11 cellular contexts compared by ENCODE assay signal in the genomic region with DNA sequence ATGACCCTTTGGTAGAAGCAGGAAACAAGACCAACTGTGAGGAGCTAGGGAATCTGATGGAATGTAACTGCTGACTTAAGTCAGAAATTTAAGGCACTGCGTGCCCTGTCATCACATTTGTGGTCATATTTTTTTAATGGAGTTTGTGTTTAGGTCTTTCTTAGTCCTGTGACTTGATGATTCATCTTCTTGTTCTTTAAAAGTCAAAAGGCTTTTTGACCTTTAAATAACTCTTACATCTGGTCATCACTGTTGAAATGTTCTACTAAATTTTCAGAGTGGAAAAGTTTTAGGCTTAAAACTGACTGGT. TPM values are rescaled to one million over a fixed set of nuclear protein-coding genes. Genes with fewer than 3 reads are reported as not detected.
A peak's percentile ranks its signal among the peaks of the same experiment; 100 is the strongest.
DNase-seq lines count a peak whose midpoint lies in the region; ATAC-seq and TF ChIP-seq lines count a peak whose summit lies in the region.
"Had no signal": no experiment of that assay in that cellular context is flagged by ENCODE, and none has a peak within 500 bp of the region (broad histone marks: within the 10 kb centered on the region; RNA-seq: fewer than 3 reads in every experiment).

No MANE protein-coding gene starts in this region.

- H3K4me1 Mint-ChIP-seq in Calu3 (ENCODE audit: low read depth, unreplicated experiment): peaks cover 26% of the 10 kb centered on the region

- H3K27me3 ChIP-seq in RWPE2 (ENCODE audit: insufficient read depth, poor library complexity, severe bottlenecking): no peaks in the 10 kb centered on the region
- no peaks in the 10 kb centered on the region for H3K27me3 ChIP-seq in rectal smooth muscle tissue (ENCODE audit: control insufficient read depth, insufficient read depth, low read length)

- BruUV-seq in Calu3 (replicated peaks; lab: Mats Ljungman, UMichigan): no TSS peak

- H3K27me3 Mint-ChIP-seq in Calu3 (ENCODE audit: unreplicated experiment): no peaks in the 10 kb centered on the region

- peak; percentile 73 for ATAC-seq in RWPE2 (ENCODE audit: low read depth)
- no peak for ATAC-seq in GM21526 (IDR thresholded peaks at IDR 0.05; ENCODE audit: low FRiP score, unreplicated experiment)
- no peak for ATAC-seq in HG03432 (IDR thresholded peaks at IDR 0.05; ENCODE audit: unreplicated experiment)

- H3K4me1 ChIP-seq in RWPE2 (ENCODE audit: insufficient read depth, poor library complexity, severe bottlenecking) (peaks cover 7% of the 10 kb centered on the region), rectal smooth muscle tissue (ENCODE audit: control insufficient read depth, insufficient read depth, low read length) (peaks cover 2% of the 10 kb centered on the region)

- no peaks in the 10 kb centered on the region for H3K9me3 ChIP-seq in RWPE2 (ENCODE audit: severe bottlenecking)

- DNase-seq in Calu3 (no peak), RWPE2 (ENCODE audit: low spot score) (no peak), fibroblast of gingiva (ENCODE audit: low read depth) (peak; percentile 99), NCI-H82 treated with DMSO at 0.1 percent for 48 hours (lab: John Stamatoyannopoulos, UW; ENCODE audit: unreplicated experiment) (no peak)
- no peak for DNase-seq in stimulated activated CD4-positive, alpha-beta T cell treated with anti-CD3 and anti-CD28 coated beads, Interleukin-15, amount 100 ng/mL, for 24 hours
- DNase-seq: effector CD8-positive, alpha-beta T cell; stimulated activated CD4-positive, alpha-beta T cell treated with anti-CD3 and anti-CD28 coated beads, Interleukin-2, amount 100 ng/mL, for 24 hours had no signal

- H3K4me3 Mint-ChIP-seq in Calu3 (ENCODE audit: low read depth, unreplicated experiment): peak overlapping the region; percentile 43
- H3K4me3 Mint-ChIP-seq: T-helper 1 cell treated with Interleukin-12 subunit alpha and Interleukin-12 subunit beta and Interleukin-4 antibody, amounts not matched to agents 30 μg/mL and 1 μg/mL, for 36 hours had no signal

- H3K4me3 ChIP-seq in RWPE2 (ENCODE audit: severe bottlenecking): no peak overlapping the region
- no peak overlapping the region for H3K4me3 ChIP-seq in rectal smooth muscle tissue (ENCODE audit: low read length)

- peak overlapping the region; percentile 93 for H3K27ac Mint-ChIP-seq in Calu3 (ENCODE audit: unreplicated experiment)
- H3K27ac Mint-ChIP-seq: T-helper 1 cell treated with Interleukin-12 subunit alpha and Interleukin-12 subunit beta and Interleukin-4 antibody, amounts not matched to agents 30 μg/mL and 1 μg/mL, for 36 hours had no signal

- no peaks in the 10 kb centered on the region for H3K9me3 Mint-ChIP-seq in Calu3 (ENCODE audit: low read depth, unreplicated experiment)
- H3K9me3 Mint-ChIP-seq: T-helper 1 cell treated with Interleukin-12 subunit alpha and Interleukin-12 subunit beta and Interleukin-4 antibody, amounts not matched to agents 30 μg/mL and 1 μg/mL, for 36 hours had no signal

- no peak overlapping the region for H3K9ac ChIP-seq in rectal smooth muscle tissue (ENCODE audit: low read length)

- peaks cover 47% of the 10 kb centered on the region for H3K36me3 Mint-ChIP-seq in Calu3 (ENCODE audit: insufficient read depth, unreplicated experiment)

- CTCF ChIA-PET in Calu3 (lab: Charles Lee): interaction anchor here (0.7 kb wide), 1 partner anchor 14 kb away, joined by 3 read pairs; no protein-coding TSS in a partner anchor

- peaks cover 56% of the 10 kb centered on the region for H3K36me3 ChIP-seq in RWPE2 (ENCODE audit: low read depth)
- H3K36me3 ChIP-seq in rectal smooth muscle tissue (ENCODE audit: control insufficient read depth, insufficient read depth, low read length): peaks cover 1% of the 10 kb centered on the region

- intact Hi-C loops in Calu3 (cut with micrococcal nuclease; ENCODE audit: unreplicated experiment): no loop called here

- peak overlapping the region; percentile 46 for H3K27ac ChIP-seq in RWPE2 (ENCODE audit: poor library complexity, severe bottlenecking)
- peak overlapping the region; percentile 59 for H3K27ac ChIP-seq in rectal smooth muscle tissue (ENCODE audit: low read depth, low read length)

- TF ChIP-seq CTCF in Calu3 (IDR thresholded peaks at IDR 0.05; ENCODE audit: unreplicated experiment) (no peak), RWPE2 (IDR thresholded peaks at IDR 0.05; ENCODE audit: poor library complexity, severe bottlenecking) (no peak)

RNA-seq across cellular contexts. Expression of gene ARMC9, which starts 36.4 kb away (rescaled TPM):
- 12.8 and 13.6 TPM in 2 replicates for total RNA-seq in Calu3 (2022)

RNA-seq across cellular contexts. Expression of gene HTR2B, which starts 37.1 kb away (rescaled TPM):
- not detected in 2 replicates for total RNA-seq in Calu3 (2022)
